ENCODE assay signal across 8 cellular contexts in the genomic region with DNA sequence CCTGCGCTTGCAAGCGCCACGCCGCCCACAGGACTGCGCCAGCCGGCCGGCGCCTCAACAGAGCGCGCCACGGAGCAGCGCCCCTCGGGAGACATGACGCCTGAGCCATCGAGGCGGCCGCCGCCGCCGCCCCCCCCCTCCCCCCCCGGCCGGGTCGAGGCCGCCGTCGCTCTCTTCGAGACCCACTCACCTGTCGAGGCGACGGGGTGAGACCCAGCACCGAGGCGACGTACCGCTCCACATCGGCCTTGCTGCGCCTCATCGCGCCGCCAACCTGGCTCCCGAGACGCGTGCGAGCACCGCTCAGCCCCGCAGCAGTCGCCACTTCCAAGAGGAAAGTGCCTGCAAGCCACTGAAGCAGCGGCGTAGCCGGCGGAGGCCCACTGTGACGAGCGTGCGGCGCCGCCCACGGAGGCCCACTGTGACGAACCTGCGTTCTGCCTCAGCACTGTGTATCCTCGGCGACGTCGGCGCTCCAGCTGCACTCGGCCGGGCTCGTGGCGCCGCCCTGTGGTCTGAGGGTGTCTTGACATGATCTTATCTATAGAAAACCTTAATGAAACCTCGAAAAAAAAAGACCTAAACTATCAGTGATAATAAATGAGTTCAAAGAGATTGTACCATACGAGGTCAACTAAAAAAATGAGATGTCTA. TPM values are rescaled to one million over a fixed set of nuclear protein-coding genes. Genes with fewer than 3 reads are reported as not detected.
DNase-seq lines count a peak whose midpoint lies in the region; ATAC-seq, FAIRE-seq and TF ChIP-seq lines count a peak whose summit lies in the region.
"Not testable (repeated sequence)": the region's sequence is repeated elsewhere in the genome, so short reads cannot be mapped to it uniquely, and the experiment has no call there.

Gene RGPD6, minus strand, starts transcription at position 460 of the 654 bp plus-strand sequence. Its CDS starts 198 bp downstream, at position 262.

- H3K9ac ChIP-seq in H9 (ENCODE audit: extremely low read depth, insufficient read length, low read length): not testable (repeated sequence)

- H3K23me2 ChIP-seq in H9 (ENCODE audit: insufficient read length, low read depth, low read length, poor library complexity, severe bottlenecking): not testable (repeated sequence)

- H3K56ac ChIP-seq in H9 (ENCODE audit: insufficient read length, low read depth, low read length): not testable (repeated sequence)

- not testable (repeated sequence) for H3K4me2 ChIP-seq in H9 (ENCODE audit: insufficient read depth, insufficient read length, low read length)

- no CpG with 5 or more reads among the region's 70 CpGs for WGBS in H9 (ENCODE audit: extremely low coverage, insufficient read length, low lambda C conversion rate)
- 0% methylated on average over 10 of the region's 70 CpGs for WGBS in right cardiac atrium
- no CpG with 5 or more reads among the region's 70 CpGs for WGBS in pancreas, 2 donors
- 1% methylated on average over 12 of the region's 70 CpGs; no CpG with 5 or more reads in 1 of the 2 donors for WGBS in aorta, 2 donors

- not testable (repeated sequence) for H2AK5ac ChIP-seq in H9 (ENCODE audit: insufficient read length, low read length)

- H3K9me3 Mint-ChIP-seq in H9: not testable (repeated sequence)

- H3K79me1 ChIP-seq in H9 (ENCODE audit: insufficient read depth, low read depth, low read length, poor library complexity, severe bottlenecking): not testable (repeated sequence)

- not testable (repeated sequence) for H3K27me3 ChIP-seq in H9 (ENCODE audit: insufficient read depth, low read length); right cardiac atrium (ENCODE audit: control insufficient read depth, insufficient read depth); pancreas; aorta (ENCODE audit: control insufficient read depth in 1 of 2, insufficient read depth in 2 of 2, low read length in 1 of 2)

- intact Hi-C loops in right cardiac atrium (cut with DNase I); pancreas (cut with DNase I); aorta (cut with DNase I): not testable (repeated sequence)

- H3K14ac ChIP-seq in H9 (ENCODE audit: insufficient read depth, low read length): not testable (repeated sequence)

- not testable (repeated sequence) for H2BK12ac ChIP-seq in H9 (ENCODE audit: insufficient read length, low read depth, low read length)

- H3K36me3 ChIP-seq in pancreas; aorta (ENCODE audit: control insufficient read depth in 1 of 2, insufficient read depth in 2 of 2, low read length in 1 of 2): not testable (repeated sequence)

- not testable (repeated sequence) for H3K27me3 Mint-ChIP-seq in H9 (ENCODE audit: low read depth)

- H4K8ac ChIP-seq in H9 (replicated peaks; ENCODE audit: insufficient read length, low read depth, low read length): not testable (repeated sequence)

- FAIRE-seq in pancreas (lab: Jason Lieb, UNC): peak; percentile 97

- not testable (repeated sequence) for H3K79me2 ChIP-seq in H9 (ENCODE audit: insufficient read depth, low read length)

- not testable (repeated sequence) for H3K9me3 ChIP-seq in H9 (ENCODE audit: control insufficient read depth, low read depth, low read length); right cardiac atrium (ENCODE audit: control insufficient read depth, low read length); pancreas; aorta (ENCODE audit: control insufficient read depth, low read length)

- H2AFZ ChIP-seq in H9 (ENCODE audit: low read length): not testable (repeated sequence)

- not testable (repeated sequence) for H4K91ac ChIP-seq in H9 (ENCODE audit: insufficient read length, low read depth, low read length)

- not testable (repeated sequence) for H3T11ph ChIP-seq in H9 (ENCODE audit: low read length)

- ATAC-seq in GM19025 (IDR thresholded peaks at IDR 0.05; ENCODE audit: low read depth, unreplicated experiment) (peak; percentile 98), HG03196 (IDR thresholded peaks at IDR 0.05; ENCODE audit: unreplicated experiment) (peak; percentile 95), SK-N-SH treated with all-trans-retinoic acid at 6 μM for 48 hours (peak; percentile 97), right cardiac atrium (peak; percentile 99), pancreas (peak; percentile 98 to 99 (median 99)), aorta (ENCODE audit: low FRiP score) (peak; percentile 100)

- not testable (repeated sequence) for H3K4me1 ChIP-seq in H9 (ENCODE audit: insufficient read depth, low read length); right cardiac atrium (ENCODE audit: control insufficient read depth, insufficient read depth, low read length); pancreas; aorta (ENCODE audit: control insufficient read depth in 1 of 2, insufficient read depth in 2 of 2, low read length in 2 of 2)

- H3K4ac ChIP-seq in H9 (ENCODE audit: low read depth, low read length): not testable (repeated sequence)

- H2BK15ac ChIP-seq in H9 (ENCODE audit: low read depth, low read length): not testable (repeated sequence)

- H3K27ac Mint-ChIP-seq in H9: not testable (repeated sequence)

- H2BK5ac ChIP-seq in H9 (ENCODE audit: insufficient read length, low read length): not testable (repeated sequence)

- not testable (repeated sequence) for H3K27ac ChIP-seq in H9 (ENCODE audit: insufficient read length, low read depth, low read length); right cardiac atrium (ENCODE audit: low read length); pancreas; aorta (ENCODE audit: low read depth in 1 of 2, low read length in 2 of 2)

- not testable (repeated sequence) for H4K5ac ChIP-seq in H9 (ENCODE audit: insufficient read length, low read depth, low read length)

- not testable (repeated sequence) for H3K18ac ChIP-seq in H9 (ENCODE audit: insufficient read length, low read depth, low read length)

- not testable (repeated sequence) for H3K23ac ChIP-seq in H9 (ENCODE audit: insufficient read length, low read depth, low read length)

- H2BK120ac ChIP-seq in H9 (ENCODE audit: low read depth, low read length, poor library complexity, severe bottlenecking): not testable (repeated sequence)

- not testable (repeated sequence) for H3K4me3 ChIP-seq in right cardiac atrium (ENCODE audit: low read length); pancreas; aorta (ENCODE audit: low read length in 2 of 2)

- not testable (repeated sequence) for H3K4me3 Mint-ChIP-seq in H9

- not testable (repeated sequence) for H2BK20ac ChIP-seq in H9 (ENCODE audit: low read depth, low read length, poor library complexity, severe bottlenecking)

- H3K36me3 Mint-ChIP-seq in H9 (ENCODE audit: insufficient read depth in 1 of 3, low read depth in 3 of 3): not testable (repeated sequence)

- not testable (repeated sequence) for TF ChIP-seq CTCF in H9 (conservative IDR thresholded peaks at IDR 0.05); pancreas (IDR thresholded peaks at IDR 0.05)

- H4K20me1 ChIP-seq in H9 (ENCODE audit: control insufficient read depth, insufficient read depth, insufficient read length): not testable (repeated sequence)

- not testable (repeated sequence) for DNase-seq in H9; cerebellum (ENCODE audit: low spot score); aorta
- DNase-seq in right cardiac atrium (peak in 2 of 3 donors; percentile 3 to 7), pancreas (peak in 3 of 6 donors; percentile 5 to 33 (median 10))

- not testable (repeated sequence) for H3K4me1 Mint-ChIP-seq in H9

RNA-seq across cellular contexts. Expression of gene RGPD6, which starts in this region (rescaled TPM):
- total RNA-seq in H9 (2021): 14.4 and 18.0 TPM in 2 replicates
- 89.6 TPM for total RNA-seq in cerebellum
- total RNA-seq in right cardiac atrium: 10 to 100 TPM in 3 of 4 donors, 1 to 10 TPM in 1; 4.3 to 28.1 (median 18.9) TPM
- polyA plus RNA-seq in right cardiac atrium: 11.9 TPM
- 10 to 100 TPM in 3 of 6 donors, 1 to 10 TPM in 3; 7.2 to 30.2 (median 15.9) TPM for total RNA-seq in pancreas
- 10 to 100 TPM in 1 of 2 donors, 1 to 10 TPM in 1; 9.3 to 14.7 TPM for polyA plus RNA-seq in pancreas
- 10 to 100 TPM; 42.8 to 79.1 TPM for total RNA-seq in aorta
- polyA plus RNA-seq in aorta: 10 to 100 TPM in 1 of 2 donors, 1 to 10 TPM in 1; 7.8 to 11.5 TPM
